7 cellular contexts compared by ENCODE assay signal in genomic region chr2:162609798-162610197, GRCh38.
"Had no signal": no experiment of that assay in that cellular context is flagged by ENCODE, and none has a peak within 500 bp of the region (broad histone marks: within the 10 kb centered on the region; RNA-seq: fewer than 3 reads in every experiment).

No MANE protein-coding gene starts in this region.

- DNase-seq: GM23248, H7, HFFc6, IMR-90, KG1 had no signal

- H3K4me3 Mint-ChIP-seq: HFFc6 had no signal

- ATAC-seq: HCT116, K562 had no signal

- H3K27ac Mint-ChIP-seq: HFFc6 had no signal
